ENCODE assay signal across 8 cellular contexts in the genomic region with DNA sequence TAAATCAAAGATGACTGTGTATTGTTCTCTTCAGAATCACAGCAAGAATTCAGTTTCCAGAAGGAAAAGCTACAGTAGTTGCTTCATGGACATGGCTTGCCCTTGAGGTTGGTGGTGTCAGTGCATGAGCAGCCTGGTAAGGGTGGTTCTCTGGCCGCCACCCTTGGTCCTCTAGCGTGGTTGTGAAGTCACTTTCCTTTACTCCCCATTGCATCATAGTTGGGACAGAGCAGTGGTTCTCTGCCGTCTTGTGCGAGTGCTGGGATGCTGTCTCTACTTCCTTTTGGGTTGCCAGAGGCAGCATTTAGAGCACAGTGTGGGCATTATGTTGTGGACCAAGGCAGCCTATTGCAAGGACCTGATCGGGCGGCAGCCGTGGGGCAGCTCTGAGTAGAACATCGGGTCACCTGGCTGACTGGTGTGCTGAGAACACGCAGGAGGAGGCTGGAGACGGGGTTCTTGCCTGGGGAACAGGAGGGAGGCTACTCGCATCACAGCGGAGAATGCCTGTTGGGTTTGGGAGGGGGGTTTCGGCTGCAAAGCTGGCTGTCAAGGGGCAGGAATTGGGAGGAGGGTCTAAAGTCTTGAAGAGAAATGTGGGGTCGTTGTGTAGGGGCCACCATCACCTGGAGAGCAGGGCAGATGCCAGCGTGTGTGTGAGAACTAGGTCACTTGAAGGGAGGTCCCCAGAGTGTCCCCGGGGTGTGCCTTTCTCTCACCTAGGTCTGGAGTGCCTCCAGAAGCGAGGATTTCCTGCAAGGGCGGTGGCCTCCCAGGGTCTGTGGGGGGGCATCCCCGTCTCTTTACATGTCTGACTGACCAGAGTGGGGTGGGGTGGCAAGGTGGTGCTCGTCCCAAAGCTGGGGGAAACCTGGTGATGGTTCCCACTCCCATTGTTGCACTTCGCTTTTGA. TPM values are rescaled to one million over a fixed set of nuclear protein-coding genes. Genes with fewer than 3 reads are reported as not detected.
DNase-seq lines count a peak whose midpoint lies in the region; ATAC-seq and TF ChIP-seq lines count a peak whose summit lies in the region.

No MANE protein-coding gene starts in this region.

- peaks cover 57% of the 10 kb centered on the region for H3K36me3 Mint-ChIP-seq in T-helper 1 cell treated with Interleukin-12 subunit alpha and Interleukin-12 subunit beta and Interleukin-4 antibody, amounts not matched to agents 30 μg/mL and 1 μg/mL, for 36 hours (ENCODE audit: low read depth)
- H3K36me3 Mint-ChIP-seq in activated CD4-positive, alpha-beta memory T cell treated with anti-CD3 and anti-CD28 coated beads, Interleukin-2, amount 10 ng/mL, durations not matched to agents 7 days and 5 days (ENCODE audit: low read depth): peaks cover 84% of the 10 kb centered on the region
- no peaks in the 10 kb centered on the region for H3K36me3 Mint-ChIP-seq in glutamatergic neuron (ENCODE audit: unreplicated experiment)
- peaks cover 99% of the 10 kb centered on the region for H3K36me3 Mint-ChIP-seq in stimulated activated effector memory CD8-positive, alpha-beta T cell treated with anti-CD3 and anti-CD28 coated beads, Interleukin-12 subunit alpha, Interleukin-12 subunit beta, amount 100 ng/mL, for 72 hours

- no peak for DNase-seq in T-helper 1 cell
- DNase-seq in activated CD4-positive, alpha-beta memory T cell treated with anti-CD3 and anti-CD28 coated beads, Interleukin-2, amount 10 ng/mL, durations not matched to agents 7 days and 5 days: no peak
- DNase-seq in glutamatergic neuron: no peak
- DNase-seq in stimulated activated effector memory CD8-positive, alpha-beta T cell treated with anti-CD3 and anti-CD28 coated beads, Interleukin-12 subunit alpha, Interleukin-12 subunit beta, amount 100 ng/mL, for 72 hours (ENCODE audit: low spot score in 2 of 2): no peak
- DNase-seq in retina: no peak

- CTCF ChIA-PET in activated CD4-positive, alpha-beta memory T cell treated with anti-CD3 and anti-CD28 coated beads, Interleukin-2, amount 10 ng/mL, durations not matched to agents 7 days and 5 days (lab: Charles Lee): no interaction called here

- no peak for TF ChIP-seq CTCF in glutamatergic neuron (IDR thresholded peaks at IDR 0.05; ENCODE audit: partially characterized antibody, unreplicated experiment)

- H3K27me3 Mint-ChIP-seq in T-helper 1 cell treated with Interleukin-12 subunit alpha and Interleukin-12 subunit beta and Interleukin-4 antibody, amounts not matched to agents 30 μg/mL and 1 μg/mL, for 36 hours (ENCODE audit: low read depth): no peaks in the 10 kb centered on the region
- H3K27me3 Mint-ChIP-seq in activated CD4-positive, alpha-beta memory T cell treated with anti-CD3 and anti-CD28 coated beads, Interleukin-2, amount 10 ng/mL, durations not matched to agents 7 days and 5 days: no peaks in the 10 kb centered on the region
- peaks cover 5% of the 10 kb centered on the region for H3K27me3 Mint-ChIP-seq in glutamatergic neuron (ENCODE audit: unreplicated experiment)

- ATAC-seq in stimulated activated effector memory CD8-positive, alpha-beta T cell treated with anti-CD3 and anti-CD28 coated beads, Interleukin-12 subunit alpha, Interleukin-12 subunit beta, amount 100 ng/mL, for 72 hours: no peak
- no peak for ATAC-seq in HG03439 (IDR thresholded peaks at IDR 0.05; ENCODE audit: unreplicated experiment)
- ATAC-seq in HG03045 (IDR thresholded peaks at IDR 0.05; ENCODE audit: unreplicated experiment): no peak

- POLR2A ChIA-PET in activated CD4-positive, alpha-beta memory T cell treated with anti-CD3 and anti-CD28 coated beads, Interleukin-2, amount 10 ng/mL, durations not matched to agents 7 days and 5 days (lab: Charles Lee): interaction anchor here (1.5 to 3.2 kb wide), 3 partner anchors 6 to 78 kb away, joined by 3 to 17 read pairs (median 11); partner anchors contain the start of gene ARF1

- peak overlapping the region; percentile 34 for H3K27ac Mint-ChIP-seq in T-helper 1 cell treated with Interleukin-12 subunit alpha and Interleukin-12 subunit beta and Interleukin-4 antibody, amounts not matched to agents 30 μg/mL and 1 μg/mL, for 36 hours
- H3K27ac Mint-ChIP-seq in activated CD4-positive, alpha-beta memory T cell treated with anti-CD3 and anti-CD28 coated beads, Interleukin-2, amount 10 ng/mL, durations not matched to agents 7 days and 5 days: peak overlapping the region; percentile 83
- peak overlapping the region; percentile 33 for H3K27ac Mint-ChIP-seq in glutamatergic neuron (ENCODE audit: unreplicated experiment)
- peak overlapping the region; percentile 94 for H3K27ac Mint-ChIP-seq in stimulated activated effector memory CD8-positive, alpha-beta T cell treated with anti-CD3 and anti-CD28 coated beads, Interleukin-12 subunit alpha, Interleukin-12 subunit beta, amount 100 ng/mL, for 72 hours

- H3K9me3 Mint-ChIP-seq in T-helper 1 cell treated with Interleukin-12 subunit alpha and Interleukin-12 subunit beta and Interleukin-4 antibody, amounts not matched to agents 30 μg/mL and 1 μg/mL, for 36 hours: no peaks in the 10 kb centered on the region
- peaks cover 5% of the 10 kb centered on the region for H3K9me3 Mint-ChIP-seq in activated CD4-positive, alpha-beta memory T cell treated with anti-CD3 and anti-CD28 coated beads, Interleukin-2, amount 10 ng/mL, durations not matched to agents 7 days and 5 days
- H3K9me3 Mint-ChIP-seq in glutamatergic neuron (ENCODE audit: unreplicated experiment): peaks cover 5% of the 10 kb centered on the region
- H3K9me3 Mint-ChIP-seq in stimulated activated effector memory CD8-positive, alpha-beta T cell treated with anti-CD3 and anti-CD28 coated beads, Interleukin-12 subunit alpha, Interleukin-12 subunit beta, amount 100 ng/mL, for 72 hours: no peaks in the 10 kb centered on the region

- H3K4me1 Mint-ChIP-seq in T-helper 1 cell treated with Interleukin-12 subunit alpha and Interleukin-12 subunit beta and Interleukin-4 antibody, amounts not matched to agents 30 μg/mL and 1 μg/mL, for 36 hours (ENCODE audit: low read depth): peaks cover 63% of the 10 kb centered on the region
- H3K4me1 Mint-ChIP-seq in activated CD4-positive, alpha-beta memory T cell treated with anti-CD3 and anti-CD28 coated beads, Interleukin-2, amount 10 ng/mL, durations not matched to agents 7 days and 5 days: peaks cover 81% of the 10 kb centered on the region
- H3K4me1 Mint-ChIP-seq in glutamatergic neuron (ENCODE audit: low read depth, unreplicated experiment): peaks cover 44% of the 10 kb centered on the region
- peaks cover 91% of the 10 kb centered on the region for H3K4me1 Mint-ChIP-seq in stimulated activated effector memory CD8-positive, alpha-beta T cell treated with anti-CD3 and anti-CD28 coated beads, Interleukin-12 subunit alpha, Interleukin-12 subunit beta, amount 100 ng/mL, for 72 hours

- no peak overlapping the region for H3K4me3 Mint-ChIP-seq in T-helper 1 cell treated with Interleukin-12 subunit alpha and Interleukin-12 subunit beta and Interleukin-4 antibody, amounts not matched to agents 30 μg/mL and 1 μg/mL, for 36 hours
- no peak overlapping the region for H3K4me3 Mint-ChIP-seq in activated CD4-positive, alpha-beta memory T cell treated with anti-CD3 and anti-CD28 coated beads, Interleukin-2, amount 10 ng/mL, durations not matched to agents 7 days and 5 days
- peak overlapping the region; percentile 30 for H3K4me3 Mint-ChIP-seq in glutamatergic neuron (ENCODE audit: unreplicated experiment)
- peak overlapping the region; percentile 90 for H3K4me3 Mint-ChIP-seq in stimulated activated effector memory CD8-positive, alpha-beta T cell treated with anti-CD3 and anti-CD28 coated beads, Interleukin-12 subunit alpha, Interleukin-12 subunit beta, amount 100 ng/mL, for 72 hours

RNA-seq across cellular contexts. Expression of gene ARF1, which starts 6.3 kb away (rescaled TPM):
- 100 to 1,000 TPM; 368 to 376 TPM for total RNA-seq in activated CD4-positive, alpha-beta memory T cell treated with anti-CD3 and anti-CD28 coated beads, Interleukin-2, amount 10 ng/mL, durations not matched to agents 7 days and 5 days
- total RNA-seq in glutamatergic neuron (ENCODE audit: unreplicated experiment): 222 TPM

RNA-seq across cellular contexts. Expression of gene C1orf35, which starts 14.3 kb away (rescaled TPM):
- 10 to 100 TPM; 17.8 to 18.9 TPM for total RNA-seq in activated CD4-positive, alpha-beta memory T cell treated with anti-CD3 and anti-CD28 coated beads, Interleukin-2, amount 10 ng/mL, durations not matched to agents 7 days and 5 days
- total RNA-seq in glutamatergic neuron (ENCODE audit: unreplicated experiment): 21.9 TPM

RNA-seq across cellular contexts. Expression of gene MRPL55, which starts 20.3 kb away (rescaled TPM):
- 10 to 100 TPM; 43.1 to 43.9 TPM for total RNA-seq in activated CD4-positive, alpha-beta memory T cell treated with anti-CD3 and anti-CD28 coated beads, Interleukin-2, amount 10 ng/mL, durations not matched to agents 7 days and 5 days
- 61.5 TPM for total RNA-seq in glutamatergic neuron (ENCODE audit: unreplicated experiment)

RNA-seq across cellular contexts. Expression of gene GUK1, which starts 51.2 kb away (rescaled TPM):
- total RNA-seq in activated CD4-positive, alpha-beta memory T cell treated with anti-CD3 and anti-CD28 coated beads, Interleukin-2, amount 10 ng/mL, durations not matched to agents 7 days and 5 days: 100 to 1,000 TPM; 280 to 284 TPM
- 128 TPM for total RNA-seq in glutamatergic neuron (ENCODE audit: unreplicated experiment)

Comparison
In these comparisons a context has a peak if more than half of its experiments do, and no peak if none do; other contexts are left out.
1. H3K27ac Mint-ChIP-seq: peak in every context shown above with its lines; median percentile 94 in stimulated activated effector memory CD8-positive, alpha-beta T cell treated with anti-CD3 and anti-CD28 coated beads, Interleukin-12 subunit alpha, Interleukin-12 subunit beta, amount 100 ng/mL, for 72 hours; 83 in activated CD4-positive, alpha-beta memory T cell treated with anti-CD3 and anti-CD28 coated beads, Interleukin-2, amount 10 ng/mL, durations not matched to agents 7 days and 5 days; 34 in T-helper 1 cell treated with Interleukin-12 subunit alpha and Interleukin-12 subunit beta and Interleukin-4 antibody, amounts not matched to agents 30 μg/mL and 1 μg/mL, for 36 hours; 33 in glutamatergic neuron.
2. H3K4me3 Mint-ChIP-seq: peak in glutamatergic neuron (single experiment) and stimulated activated effector memory CD8-positive, alpha-beta T cell treated with anti-CD3 and anti-CD28 coated beads, Interleukin-12 subunit alpha, Interleukin-12 subunit beta, amount 100 ng/mL, for 72 hours (single experiment); none in T-helper 1 cell treated with Interleukin-12 subunit alpha and Interleukin-12 subunit beta and Interleukin-4 antibody, amounts not matched to agents 30 μg/mL and 1 μg/mL, for 36 hours (single experiment) and activated CD4-positive, alpha-beta memory T cell treated with anti-CD3 and anti-CD28 coated beads, Interleukin-2, amount 10 ng/mL, durations not matched to agents 7 days and 5 days (single experiment).